In the genomic region with DNA sequence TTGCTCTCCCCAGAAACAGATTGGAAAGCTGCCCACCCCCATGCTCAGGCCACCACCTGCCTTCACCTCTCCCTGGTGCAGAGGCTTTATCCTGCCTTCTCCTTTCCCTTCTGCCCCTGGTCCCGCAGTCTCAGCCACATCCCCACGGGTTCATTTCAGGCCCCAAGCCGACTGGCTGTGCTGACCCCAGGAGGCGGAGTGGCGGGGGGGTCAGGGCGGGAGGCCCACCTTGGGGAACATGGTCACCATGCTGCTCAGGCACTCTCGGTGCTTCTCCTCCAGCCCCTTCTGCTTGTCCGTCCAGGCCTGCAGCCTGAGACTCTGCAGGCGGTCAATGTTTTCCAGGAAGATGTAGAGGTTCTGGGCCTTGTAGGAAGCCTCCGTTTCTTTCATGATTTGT, we compare ENCODE assay signal across 24 cellular contexts. TPM values are rescaled to one million over a fixed set of nuclear protein-coding genes. Genes with fewer than 3 reads are reported as not detected.
"Had no signal": no experiment of that assay in that cellular context is flagged by ENCODE, and none has a peak within 500 bp of the region (broad histone marks: within the 10 kb centered on the region; RNA-seq: fewer than 3 reads in every experiment).

No MANE protein-coding gene starts in this region.

- H3K9me3 ChIP-seq: esophagus squamous epithelium, gastroesophageal sphincter, mucosa of descending colon, ovary, suprapubic skin, thyroid gland, upper lobe of left lung, uterus had no signal

- H3K9me3 Mint-ChIP-seq: effector memory CD8-positive, alpha-beta T cell; immature natural killer cell; naive thymus-derived CD8-positive, alpha-beta T cell had no signal

- H3K4me3 ChIP-seq: esophagus squamous epithelium, gastroesophageal sphincter, lung, mucosa of descending colon, ovary, suprapubic skin, thyroid gland, upper lobe of left lung, uterus had no signal

- H3K36me3 ChIP-seq: esophagus squamous epithelium, ovary, thyroid gland, upper lobe of left lung, uterus had no signal

- H3K27ac ChIP-seq: esophagus squamous epithelium, gastroesophageal sphincter, ovary, suprapubic skin, thyroid gland, upper lobe of left lung, uterus had no signal

- H3K4me1 ChIP-seq: esophagus squamous epithelium, gastroesophageal sphincter, suprapubic skin, thyroid gland, upper lobe of left lung, uterus had no signal

- H3K36me3 Mint-ChIP-seq: immature natural killer cell; naive thymus-derived CD8-positive, alpha-beta T cell had no signal

- H3K4me1 Mint-ChIP-seq: immature natural killer cell had no signal

- H3K4me3 Mint-ChIP-seq: effector memory CD8-positive, alpha-beta T cell; immature natural killer cell; naive thymus-derived CD8-positive, alpha-beta T cell had no signal

- H3K27me3 ChIP-seq: esophagus squamous epithelium, gastroesophageal sphincter, ovary, suprapubic skin, thyroid gland, upper lobe of left lung, uterus had no signal

- H3K27me3 Mint-ChIP-seq: effector memory CD8-positive, alpha-beta T cell; naive thymus-derived CD8-positive, alpha-beta T cell had no signal

- DNase-seq: effector memory CD8-positive, alpha-beta T cell; esophagus squamous epithelium; foreskin fibroblast; glutamatergic neuron; immature natural killer cell; kidney; left colon; left ventricle myocardium superior; mucosa of descending colon; naive thymus-derived CD8-positive, alpha-beta T cell; nucleus accumbens; ovary; right cardiac atrium; small intestine; stimulated activated CD4-positive, alpha-beta T cell treated with anti-CD3 and anti-CD28 coated beads, Interleukin-2, amount 100 ng/mL, for 48 hours; stimulated activated naive CD8-positive, alpha-beta T cell treated with anti-CD3 and anti-CD28 coated beads, Interleukin-15, Interleukin-2, amounts not matched to agents 100 U/mL and 50 U/mL, for 24 hours; thyroid gland; uterus had no signal

RNA-seq across cellular contexts. Expression of a gene that starts 6.9 kb away (rescaled TPM):
- total RNA-seq: epithelial cell of proximal tubule had no signal
- polyA plus RNA-seq: immature natural killer cell, neural cell had no signal
